In genomic region chr5:151772029-151772867, GRCh38 we compare ENCODE assay signal across 8 cellular contexts. TPM values are rescaled to one million over a fixed set of nuclear protein-coding genes. Genes with fewer than 3 reads are reported as not detected.
DNase-seq lines count a peak whose midpoint lies in the region; ATAC-seq lines count a peak whose summit lies in the region.

No MANE protein-coding gene starts in this region.

- ATAC-seq in HG03159 (IDR thresholded peaks at IDR 0.05; ENCODE audit: unreplicated experiment) (peak; percentile 9), left lobe of liver (peak; percentile 36)

- in situ Hi-C loops in G401 (cut with HindIII; ENCODE audit: low sequenced_read_pairs) = no loop called here

- DNase-seq in G401 (ENCODE audit: low spot score) = peak; percentile 55
- DNase-seq in T-helper 9 cell = peak; percentile 20
- DNase-seq in cerebellar cortex (ENCODE audit: low spot score) = peak; percentile 50
- peak; percentile 61 for DNase-seq in left lobe of liver (ENCODE audit: low spot score)
- peak; percentile 27 to 34 for DNase-seq in stimulated activated CD4-positive, alpha-beta T cell treated with anti-CD3 and anti-CD28 coated beads, Interleukin-2, amount 100 ng/mL, for 48 hours
- no peak for DNase-seq in NCI-H2107 treated with DMSO at 0.1 percent for 48 hours (lab: John Stamatoyannopoulos, UW; ENCODE audit: unreplicated experiment)
- DNase-seq in HPDE6-E6E7 (ENCODE audit: extremely low spot score) = no peak

RNA-seq across cellular contexts. Expression of gene G3BP1, which starts 0.5 kb away (rescaled TPM):
- 87.3 and 132 TPM in 2 replicates for total RNA-seq in G401 (2014; rRNA removed; shearing (Covaris generic))
- total RNA-seq in left lobe of liver = 90.0 TPM

RNA-seq across cellular contexts. Expression of gene ATOX1, which starts 13.8 kb away (rescaled TPM):
- total RNA-seq in G401 (2014; rRNA removed; shearing (Covaris generic)) = 53.7 and 112 TPM in 2 replicates
- 72.9 TPM for total RNA-seq in left lobe of liver

Comparison
In these comparisons a context has a peak if more than half of its experiments do, and no peak if none do; other contexts are left out.
1. DNase-seq: peak in G401 (single experiment), T-helper 9 cell (single experiment), cerebellar cortex (single experiment), left lobe of liver (single experiment) and stimulated activated CD4-positive, alpha-beta T cell treated with anti-CD3 and anti-CD28 coated beads, Interleukin-2, amount 100 ng/mL, for 48 hours (2 of 2); none in NCI-H2107 treated with DMSO at 0.1 percent for 48 hours (single experiment) and HPDE6-E6E7 (single experiment).